In the genomic region with DNA sequence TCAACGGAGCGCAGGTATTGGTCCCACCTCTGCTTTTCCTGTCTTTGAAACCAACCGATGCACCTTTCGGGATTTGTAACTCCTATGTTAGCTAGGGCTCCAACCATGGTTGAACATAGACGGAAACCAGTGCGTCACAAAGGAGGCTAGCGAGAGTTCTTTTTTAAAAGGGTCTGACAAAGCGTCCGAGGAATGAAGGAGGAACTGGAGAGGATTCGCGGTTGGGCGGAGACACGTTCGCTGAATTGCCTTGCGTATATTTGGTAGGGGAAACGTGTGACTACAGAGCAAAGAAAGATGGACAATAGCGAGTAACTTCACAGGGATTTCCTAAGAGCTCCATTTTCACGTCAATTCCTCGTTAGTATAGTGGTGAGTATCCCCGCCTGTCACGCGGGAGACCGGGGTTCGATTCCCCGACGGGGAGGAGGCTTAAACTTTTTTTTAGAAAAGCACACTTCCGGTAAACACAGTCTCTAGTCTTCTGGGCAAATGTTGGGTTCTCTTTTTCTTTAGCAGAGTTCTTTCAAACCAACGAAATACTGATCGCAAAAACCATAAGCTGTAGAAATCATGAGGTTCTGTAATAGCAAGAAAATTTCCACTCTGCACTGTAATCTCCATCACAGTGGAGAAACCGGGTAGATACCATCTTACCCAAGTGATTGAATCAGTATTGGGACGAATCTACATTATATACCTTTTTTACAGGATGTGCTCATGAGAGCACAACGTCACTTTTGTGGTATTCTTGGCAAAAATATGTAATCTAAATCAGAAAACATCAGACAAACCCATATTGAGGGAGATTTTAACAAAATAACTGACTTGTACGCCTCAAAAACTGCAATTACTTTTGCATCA, we compare ENCODE assay signal across 1 cellular context.
TF ChIP-seq lines count a peak whose summit lies in the region.

No MANE protein-coding gene starts in this region.

TF ChIP-seq in GM12878, 131 proteins besides CTCF, POLR2A, EP300 and RAD21 (continued from another document and continues in another):
- TF ChIP-seq ZNF384 (IDR thresholded peaks at IDR 0.05; ENCODE audit: borderline replicate concordance, low read depth, low read length) (peak; percentile 93), LARP7 (IDR thresholded peaks at IDR 0.05) (no peak), WRNIP1 (IDR thresholded peaks at IDR 0.05; ENCODE audit: borderline replicate concordance, low read depth, low read length) (0 out of 2 replicates have a peak, but pooled peaks have one; percentile 54), ZNF207 (IDR thresholded peaks at IDR 0.05; ENCODE audit: borderline replicate concordance) (peak; percentile 90), ZZZ3 (IDR thresholded peaks at IDR 0.05; ENCODE audit: control insufficient read depth, insufficient read length, low read depth) (no peak), SRF (IDR thresholded peaks at IDR 0.05; ENCODE audit: low read depth in 2 of 2, low read length in 2 of 2) (no peak), SREBF1 (IDR thresholded peaks at IDR 0.05; ENCODE audit: low read length) (0 out of 2 replicates have a peak, but pooled peaks have one; percentile 39), PML (IDR thresholded peaks at IDR 0.05; ENCODE audit: low read length) (no peak), MTA2 (IDR thresholded peaks at IDR 0.05; ENCODE audit: low read depth) (no peak), MYB (IDR thresholded peaks at IDR 0.05; ENCODE audit: borderline replicate concordance, low read depth, low read length) (no peak), TCF3 (IDR thresholded peaks at IDR 0.05; ENCODE audit: borderline replicate concordance, insufficient read depth, low read depth, low read length) (no peak), CHD1 (IDR thresholded peaks at IDR 0.05; ENCODE audit: low read depth, low read length) (no peak), RAD51 (IDR thresholded peaks at IDR 0.05) (no peak), CBFB (IDR thresholded peaks at IDR 0.05; ENCODE audit: low read depth) (peak; percentile 63; the same call in 1 of the 2 replicates), SP1 (IDR thresholded peaks at IDR 0.05; ENCODE audit: low read depth, low read length) (peak; percentile 11), NFYA (IDR thresholded peaks at IDR 0.05; ENCODE audit: borderline replicate concordance, low read depth, low read length) (no peak), RFX5 (IDR thresholded peaks at IDR 0.05; ENCODE audit: low read depth, low read length) (no peak), FOXK2 (IDR thresholded peaks at IDR 0.05) (peak; percentile 61; the same call in 1 of the 2 replicates), SPI1 (IDR thresholded peaks at IDR 0.05; ENCODE audit: borderline replicate concordance, insufficient read depth, low read depth, low read length) (peak; percentile 60; the same call in 1 of the 2 replicates), SUZ12 (IDR thresholded peaks at IDR 0.05; ENCODE audit: unreplicated experiment) (no peak), DPF2 (IDR thresholded peaks at IDR 0.05) (0 out of 2 replicates have a peak, but pooled peaks have one; percentile 35), EGR1 (IDR thresholded peaks at IDR 0.05; ENCODE audit: borderline replicate concordance in 1 of 2, low read depth in 2 of 2, low read length in 2 of 2) (no peak), MEF2A (IDR thresholded peaks at IDR 0.05; ENCODE audit: insufficient read depth, low read depth, low read length) (0 out of 2 replicates have a peak, but pooled peaks have one; percentile 39), NFXL1 (IDR thresholded peaks at IDR 0.05; ENCODE audit: borderline replicate concordance) (no peak), HDAC2 (IDR thresholded peaks at IDR 0.05) (no peak), SREBF2 (IDR thresholded peaks at IDR 0.05; ENCODE audit: low read length) (peak; percentile 89), MXI1 (IDR thresholded peaks at IDR 0.05; ENCODE audit: low read depth, low read length) (peak; percentile 83), ZNF24 (IDR thresholded peaks at IDR 0.05) (peak; percentile 99), SMAD1 (IDR thresholded peaks at IDR 0.05; ENCODE audit: low read depth, partially characterized antibody) (no peak), TCF7 (IDR thresholded peaks at IDR 0.05; ENCODE audit: borderline replicate concordance) (peak; percentile 50; the same call in 1 of the 2 replicates), RB1 (IDR thresholded peaks at IDR 0.05; ENCODE audit: borderline replicate concordance) (peak; percentile 73; the same call in 1 of the 2 replicates), BACH1 (IDR thresholded peaks at IDR 0.05; ENCODE audit: borderline replicate concordance) (no peak), ZNF217 (IDR thresholded peaks at IDR 0.05) (0 out of 2 replicates have a peak, but pooled peaks have one; percentile 23), STAT3 (IDR thresholded peaks at IDR 0.05; ENCODE audit: low read depth, low read length) (no peak), RCOR1 (conservative IDR thresholded peaks at IDR 0.05; ENCODE audit: low read depth, low read length) (no peak), KLF5 (IDR thresholded peaks at IDR 0.05; ENCODE audit: partially characterized antibody) (peak; percentile 85), KDM1A (IDR thresholded peaks at IDR 0.05; ENCODE audit: borderline replicate concordance) (no peak), PAX8 (IDR thresholded peaks at IDR 0.05) (peak; percentile 16; the same call in 1 of the 2 replicates), HCFC1 (IDR thresholded peaks at IDR 0.05; ENCODE audit: low read length) (no peak), CBX5 (IDR thresholded peaks at IDR 0.05; ENCODE audit: low read depth) (peak; percentile 77; the same call in 1 of the 2 replicates), POLR2AphosphoS5 (IDR thresholded peaks at IDR 0.05; ENCODE audit: low read length) (peak; percentile 76), PBX3 (IDR thresholded peaks at IDR 0.05; ENCODE audit: insufficient replicate concordance, low read depth, low read length) (no peak), MEF2B (IDR thresholded peaks at IDR 0.05; ENCODE audit: partially characterized antibody, poor library complexity, severe bottlenecking) (no peak), CREM (IDR thresholded peaks at IDR 0.05; ENCODE audit: low read depth) (peak; percentile 94), MTA3 (IDR thresholded peaks at IDR 0.05; ENCODE audit: borderline replicate concordance, low read length) (peak; percentile 66; the same call in 1 of the 2 replicates), ETV6 (conservative IDR thresholded peaks at IDR 0.05 in 1 of 2, IDR thresholded peaks at IDR 0.05 in 1 of 2; ENCODE audit: borderline replicate concordance in 1 of 2, low read depth in 1 of 2) (peak in 1 of 2 experiments; percentile 56; a peak in 1 of 4 replicates), SMC3 (IDR thresholded peaks at IDR 0.05; ENCODE audit: borderline replicate concordance, low read length) (no peak), MYC (IDR thresholded peaks at IDR 0.05; ENCODE audit: insufficient read depth, insufficient read length, insufficient replicate concordance, low read length, severe bottlenecking) (no peak), ZBTB11 (CRISPR knock-in tag; IDR thresholded peaks at IDR 0.05) (no peak)
- TF ChIP-seq, protein P1, sequence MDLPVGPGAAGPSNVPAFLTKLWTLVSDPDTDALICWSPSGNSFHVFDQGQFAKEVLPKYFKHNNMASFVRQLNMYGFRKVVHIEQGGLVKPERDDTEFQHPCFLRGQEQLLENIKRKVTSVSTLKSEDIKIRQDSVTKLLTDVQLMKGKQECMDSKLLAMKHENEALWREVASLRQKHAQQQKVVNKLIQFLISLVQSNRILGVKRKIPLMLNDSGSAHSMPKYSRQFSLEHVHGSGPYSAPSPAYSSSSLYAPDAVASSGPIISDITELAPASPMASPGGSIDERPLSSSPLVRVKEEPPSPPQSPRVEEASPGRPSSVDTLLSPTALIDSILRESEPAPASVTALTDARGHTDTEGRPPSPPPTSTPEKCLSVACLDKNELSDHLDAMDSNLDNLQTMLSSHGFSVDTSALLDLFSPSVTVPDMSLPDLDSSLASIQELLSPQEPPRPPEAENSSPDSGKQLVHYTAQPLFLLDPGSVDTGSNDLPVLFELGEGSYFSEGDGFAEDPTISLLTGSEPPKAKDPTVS (IDR thresholded peaks at IDR 0.05; ENCODE audit: low read depth, low read length) = no peak
- TF ChIP-seq, protein P2, sequence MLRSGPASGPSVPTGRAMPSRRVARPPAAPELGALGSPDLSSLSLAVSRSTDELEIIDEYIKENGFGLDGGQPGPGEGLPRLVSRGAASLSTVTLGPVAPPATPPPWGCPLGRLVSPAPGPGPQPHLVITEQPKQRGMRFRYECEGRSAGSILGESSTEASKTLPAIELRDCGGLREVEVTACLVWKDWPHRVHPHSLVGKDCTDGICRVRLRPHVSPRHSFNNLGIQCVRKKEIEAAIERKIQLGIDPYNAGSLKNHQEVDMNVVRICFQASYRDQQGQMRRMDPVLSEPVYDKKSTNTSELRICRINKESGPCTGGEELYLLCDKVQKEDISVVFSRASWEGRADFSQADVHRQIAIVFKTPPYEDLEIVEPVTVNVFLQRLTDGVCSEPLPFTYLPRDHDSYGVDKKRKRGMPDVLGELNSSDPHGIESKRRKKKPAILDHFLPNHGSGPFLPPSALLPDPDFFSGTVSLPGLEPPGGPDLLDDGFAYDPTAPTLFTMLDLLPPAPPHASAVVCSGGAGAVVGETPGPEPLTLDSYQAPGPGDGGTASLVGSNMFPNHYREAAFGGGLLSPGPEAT (IDR thresholded peaks at IDR 0.05; ENCODE audit: low read depth) = 0 out of 2 replicates have a peak, but pooled peaks have one; percentile 20
- TF ChIP-seq, protein P3, sequence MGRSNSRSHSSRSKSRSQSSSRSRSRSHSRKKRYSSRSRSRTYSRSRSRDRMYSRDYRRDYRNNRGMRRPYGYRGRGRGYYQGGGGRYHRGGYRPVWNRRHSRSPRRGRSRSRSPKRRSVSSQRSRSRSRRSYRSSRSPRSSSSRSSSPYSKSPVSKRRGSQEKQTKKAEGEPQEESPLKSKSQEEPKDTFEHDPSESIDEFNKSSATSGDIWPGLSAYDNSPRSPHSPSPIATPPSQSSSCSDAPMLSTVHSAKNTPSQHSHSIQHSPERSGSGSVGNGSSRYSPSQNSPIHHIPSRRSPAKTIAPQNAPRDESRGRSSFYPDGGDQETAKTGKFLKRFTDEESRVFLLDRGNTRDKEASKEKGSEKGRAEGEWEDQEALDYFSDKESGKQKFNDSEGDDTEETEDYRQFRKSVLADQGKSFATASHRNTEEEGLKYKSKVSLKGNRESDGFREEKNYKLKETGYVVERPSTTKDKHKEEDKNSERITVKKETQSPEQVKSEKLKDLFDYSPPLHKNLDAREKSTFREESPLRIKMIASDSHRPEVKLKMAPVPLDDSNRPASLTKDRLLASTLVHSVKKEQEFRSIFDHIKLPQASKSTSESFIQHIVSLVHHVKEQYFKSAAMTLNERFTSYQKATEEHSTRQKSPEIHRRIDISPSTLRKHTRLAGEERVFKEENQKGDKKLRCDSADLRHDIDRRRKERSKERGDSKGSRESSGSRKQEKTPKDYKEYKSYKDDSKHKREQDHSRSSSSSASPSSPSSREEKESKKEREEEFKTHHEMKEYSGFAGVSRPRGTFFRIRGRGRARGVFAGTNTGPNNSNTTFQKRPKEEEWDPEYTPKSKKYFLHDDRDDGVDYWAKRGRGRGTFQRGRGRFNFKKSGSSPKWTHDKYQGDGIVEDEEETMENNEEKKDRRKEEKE (IDR thresholded peaks at IDR 0.05) = no peak
- TF ChIP-seq, protein P4, sequence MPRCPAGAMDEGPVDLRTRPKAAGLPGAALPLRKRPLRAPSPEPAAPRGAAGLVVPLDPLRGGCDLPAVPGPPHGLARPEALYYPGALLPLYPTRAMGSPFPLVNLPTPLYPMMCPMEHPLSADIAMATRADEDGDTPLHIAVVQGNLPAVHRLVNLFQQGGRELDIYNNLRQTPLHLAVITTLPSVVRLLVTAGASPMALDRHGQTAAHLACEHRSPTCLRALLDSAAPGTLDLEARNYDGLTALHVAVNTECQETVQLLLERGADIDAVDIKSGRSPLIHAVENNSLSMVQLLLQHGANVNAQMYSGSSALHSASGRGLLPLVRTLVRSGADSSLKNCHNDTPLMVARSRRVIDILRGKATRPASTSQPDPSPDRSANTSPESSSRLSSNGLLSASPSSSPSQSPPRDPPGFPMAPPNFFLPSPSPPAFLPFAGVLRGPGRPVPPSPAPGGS (IDR thresholded peaks at IDR 0.05; ENCODE audit: borderline replicate concordance, insufficient read depth, low read depth, low read length, poor library complexity, severe bottlenecking) = no peak
- TF ChIP-seq, protein P5, sequence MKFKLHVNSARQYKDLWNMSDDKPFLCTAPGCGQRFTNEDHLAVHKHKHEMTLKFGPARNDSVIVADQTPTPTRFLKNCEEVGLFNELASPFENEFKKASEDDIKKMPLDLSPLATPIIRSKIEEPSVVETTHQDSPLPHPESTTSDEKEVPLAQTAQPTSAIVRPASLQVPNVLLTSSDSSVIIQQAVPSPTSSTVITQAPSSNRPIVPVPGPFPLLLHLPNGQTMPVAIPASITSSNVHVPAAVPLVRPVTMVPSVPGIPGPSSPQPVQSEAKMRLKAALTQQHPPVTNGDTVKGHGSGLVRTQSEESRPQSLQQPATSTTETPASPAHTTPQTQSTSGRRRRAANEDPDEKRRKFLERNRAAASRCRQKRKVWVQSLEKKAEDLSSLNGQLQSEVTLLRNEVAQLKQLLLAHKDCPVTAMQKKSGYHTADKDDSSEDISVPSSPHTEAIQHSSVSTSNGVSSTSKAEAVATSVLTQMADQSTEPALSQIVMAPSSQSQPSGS (IDR thresholded peaks at IDR 0.05; ENCODE audit: low read length) = peak; percentile 66; the same call in 1 of the 2 replicates
